In genomic region chr15:51030649-51031316, GRCh38 we compare ENCODE assay signal across 13 cellular contexts.
DNase-seq lines count a peak whose midpoint lies in the region; ATAC-seq and TF ChIP-seq lines count a peak whose summit lies in the region.
"Had no signal": no experiment of that assay in that cellular context is flagged by ENCODE, and none has a peak within 500 bp of the region (broad histone marks: within the 10 kb centered on the region; RNA-seq: fewer than 3 reads in every experiment).

No MANE protein-coding gene starts in this region.

- H3K4me3 ChIP-seq in adrenal gland, result no peak overlapping the region
- no peak overlapping the region for H3K4me3 ChIP-seq in fibroblast of villous mesenchyme (ENCODE audit: low read depth, low read length)
- no peak overlapping the region for H3K4me3 ChIP-seq in testis
- H3K4me3 ChIP-seq: heart left ventricle, skin epidermis had no signal

- no peak for TF ChIP-seq POLR2A in adrenal gland (IDR thresholded peaks at IDR 0.05)
- no peak for TF ChIP-seq POLR2A in testis (IDR thresholded peaks at IDR 0.05)

- no peaks in the 10 kb centered on the region for H3K27me3 ChIP-seq in adrenal gland
- H3K27me3 ChIP-seq in testis, result no peaks in the 10 kb centered on the region
- H3K27me3 ChIP-seq: heart left ventricle had no signal

- H3K4me1 ChIP-seq in adrenal gland (replicated peaks in 1 of 2) (peaks cover 6 to 8% of the 10 kb centered on the region in 2 donors), testis (no peaks in the 10 kb centered on the region)

- H3K27ac ChIP-seq in adrenal gland, result peak overlapping the region; percentile 28 to 80 (median 46)
- no peak overlapping the region for H3K27ac ChIP-seq in testis
- H3K27ac ChIP-seq: heart left ventricle had no signal

- H3K9me3 ChIP-seq in adrenal gland (replicated peaks in 1 of 3) (no peaks in the 10 kb centered on the region), testis (no peaks in the 10 kb centered on the region)
- H3K9me3 ChIP-seq: heart left ventricle had no signal

- TF ChIP-seq CTCF in adrenal gland (IDR thresholded peaks at IDR 0.05), result no peak
- TF ChIP-seq CTCF in fibroblast of villous mesenchyme (IDR thresholded peaks at IDR 0.05; ENCODE audit: insufficient read depth, low read depth, low read length), result no peak
- TF ChIP-seq CTCF in testis (IDR thresholded peaks at IDR 0.05), result no peak

- 56 to 63% (median 58%) methylated on average over 5 to 6 of the region's 6 CpGs for WGBS in adrenal gland, 4 donors
- 85 to 89% methylated on average over 4 to 6 of the region's 6 CpGs for WGBS in testis, 2 donors

- no peak for ATAC-seq in GM19455 (IDR thresholded peaks at IDR 0.05; ENCODE audit: unreplicated experiment)

- H3K36me3 ChIP-seq in adrenal gland (replicated peaks in 1 of 2), result no peaks in the 10 kb centered on the region
- no peaks in the 10 kb centered on the region for H3K36me3 ChIP-seq in testis (ENCODE audit: low read depth, missing control alignments)
- H3K36me3 ChIP-seq: heart left ventricle had no signal

- DNase-seq in H4 (ENCODE audit: low spot score) (peak; percentile 91), adrenal gland (peak; percentile 64 to 87 (median 73)), fibroblast of villous mesenchyme (ENCODE audit: low read depth) (peak; percentile 56), stromal cell of bone marrow (ENCODE audit: low read depth) (peak; percentile 83), COLO829 (ENCODE audit: low spot score) (no peak), testis (no peak)
- DNase-seq in stimulated activated naive CD4-positive, alpha-beta T cell (lab: John Stamatoyannopoulos, UW), result no peak
- DNase-seq: DMS79 treated with DMSO at 0.1 percent for 48 hours, heart left ventricle, midbrain, MV-4-11 had no signal

- intact Hi-C loops in adrenal gland (cut with DNase I) (no loop called here), testis (cut with DNase I; ENCODE audit: low total_unique reads) (no loop called here)

Comparison
In these comparisons a context has a peak if more than half of its experiments do, and no peak if none do; other contexts are left out.
1. DNase-seq: peak in H4 (single experiment), adrenal gland (7 of 7), fibroblast of villous mesenchyme (single experiment) and stromal cell of bone marrow (single experiment); none in COLO829 (single experiment), stimulated activated naive CD4-positive, alpha-beta T cell (0 of 6) and testis (single experiment).
2. H3K27ac ChIP-seq: peak in adrenal gland (5 of 5); none in testis (0 of 2).